ENCODE assay signal across 25 cellular contexts in genomic region chr17:78444392-78444791, GRCh38.
A peak's percentile ranks its signal among the peaks of the same experiment; 100 is the strongest.
DNase-seq lines count a peak whose midpoint lies in the region; ATAC-seq, FAIRE-seq and TF ChIP-seq lines count a peak whose summit lies in the region.
"Had no signal": no experiment of that assay in that cellular context is flagged by ENCODE, and none has a peak within 500 bp of the region (broad histone marks: within the 10 kb centered on the region; RNA-seq: fewer than 3 reads in every experiment).

No MANE protein-coding gene starts in this region.

- H3K9me1 ChIP-seq in K562 (ENCODE audit: control insufficient read depth, insufficient read depth, low read length) = no peaks in the 10 kb centered on the region

- peak overlapping the region in 4 of 7 donors; percentile 81 to 98 (median 90) for H3K27ac Mint-ChIP-seq in CD14-positive monocyte
- H3K27ac Mint-ChIP-seq: CD4-positive, alpha-beta memory T cell; H9; HFFc6 had no signal

- ATAC-seq in Right ventricle myocardium inferior (no peak), K562 (peak; percentile 74), HG03159 (IDR thresholded peaks at IDR 0.05; ENCODE audit: unreplicated experiment) (no peak)
- ATAC-seq: GM12878 had no signal

- POLR2A ChIA-PET in K562 (lab: Yijun Ruan, JAX) = interaction anchor here (1.0 kb wide), 1 partner anchor 76 kb away, joined by 3 read pairs; no protein-coding TSS in a partner anchor

- no peak overlapping the region for H3K4me3 ChIP-seq in K562
- H3K4me3 ChIP-seq in neutrophil (ENCODE audit: low read depth in 1 of 2, low read length in 1 of 2) = no peak overlapping the region
- H3K4me3 ChIP-seq: A549; BLaER1 treated with 17β-estradiol and CSF1 and Interleukin-3, amounts not matched to agents 10 nM and 100 nM; GM12878; GM23248 had no signal

- CTCF ChIA-PET in K562 (lab: Yijun Ruan, JAX; ENCODE audit: low intra/inter-chr PET ratio) = no interaction called here

- H3K4me1 ChIP-seq in K562 (replicated peaks in 1 of 2; ENCODE audit: control insufficient read depth in 2 of 2, insufficient read depth in 2 of 2, low read length in 2 of 2) = peaks cover 0 to 8% of the 10 kb centered on the region in 2 experiments; a peak in 3 of 5 replicates
- H3K4me1 ChIP-seq in neutrophil (ENCODE audit: control insufficient read depth in 1 of 2, insufficient read depth in 1 of 2, low read depth in 1 of 2, low read length in 1 of 2) = peaks cover 40% of the 10 kb centered on the region in 2 experiments
- H3K4me1 ChIP-seq: BE2C had no signal

- no peak for TF ChIP-seq EP300 in K562 (IDR thresholded peaks at IDR 0.05; ENCODE audit: low read length)

- peaks cover 4% of the 10 kb centered on the region; the same call in 1 of the 2 replicates for H4K20me1 ChIP-seq in K562 (replicated peaks; ENCODE audit: control insufficient read depth, insufficient read depth, low read length)
- H4K20me1 ChIP-seq: BLaER1 treated with 17β-estradiol and CSF1 and Interleukin-3, amounts not matched to agents 10 nM and 100 nM had no signal

- H3K4me2 ChIP-seq in K562 (ENCODE audit: insufficient read depth, low read length) = no peak overlapping the region
- H3K4me2 ChIP-seq: A549; BLaER1 treated with 17β-estradiol and CSF1 and Interleukin-3, amounts not matched to agents 10 nM and 100 nM had no signal

- intact Hi-C loops in Right ventricle myocardium inferior (cut with DNase I) = no loop called here
- intact Hi-C loops in cardiac septum (cut with DNase I) = no loop called here
- intact Hi-C loops in CD14-positive monocyte (cut with micrococcal nuclease) = loop anchor here in 1 of 2 donors (5.0 kb wide), 1 partner anchor 148 kb away; no protein-coding TSS in a partner anchor
- intact Hi-C loops in K562 (cut with micrococcal nuclease) = loop anchor here (10.0 kb wide), 1 partner anchor 260 kb away; no protein-coding TSS in a partner anchor

- no peak for FAIRE-seq in K562 (lab: Jason Lieb, UNC)
- FAIRE-seq: A549, GM19239, H1 had no signal

- H3K27me3 Mint-ChIP-seq in CD14-positive monocyte (ENCODE audit: low read depth in 3 of 3) = peaks cover 0 to 1% (median 0%) of the 10 kb centered on the region in 3 donors
- H3K27me3 Mint-ChIP-seq: CD4-positive, alpha-beta memory T cell had no signal

- H3K27me3 ChIP-seq in K562 (ENCODE audit: control insufficient read depth in 2 of 2, insufficient read depth in 2 of 2, low read length in 2 of 2) (peaks cover 30 to 65% of the 10 kb centered on the region in 2 experiments), neutrophil (no peaks in the 10 kb centered on the region)
- H3K27me3 ChIP-seq: BE2C; BLaER1 treated with 17β-estradiol and CSF1 and Interleukin-3, amounts not matched to agents 10 nM and 100 nM had no signal

- peaks cover 34% of the 10 kb centered on the region for H3K4me1 Mint-ChIP-seq in CD14-positive monocyte
- H3K4me1 Mint-ChIP-seq: H9 had no signal

- no TSS peak for BruUV-seq in K562 (replicated peaks; lab: Mats Ljungman, UMichigan)

- H3K36me3 Mint-ChIP-seq in CD14-positive monocyte = peaks cover 4 to 8% of the 10 kb centered on the region in 2 donors
- H3K36me3 Mint-ChIP-seq: CD4-positive, alpha-beta memory T cell had no signal

- H3K9ac ChIP-seq in K562 (ENCODE audit: insufficient read depth in 1 of 2, low read depth in 2 of 2, low read length in 2 of 2) = no peak overlapping the region
- H3K9ac ChIP-seq: BLaER1 treated with 17β-estradiol and CSF1 and Interleukin-3, amounts not matched to agents 10 nM and 100 nM; GM23248 had no signal

- no peaks in the 10 kb centered on the region for H3K9me3 ChIP-seq in K562 (replicated peaks; ENCODE audit: control insufficient read depth, insufficient read depth, low read depth, low read length)
- no peaks in the 10 kb centered on the region for H3K9me3 ChIP-seq in neutrophil
- H3K9me3 ChIP-seq: A549; BE2C; BLaER1 treated with 17β-estradiol and CSF1 and Interleukin-3, amounts not matched to agents 10 nM and 100 nM had no signal

- TF ChIP-seq POLR2A in K562 (conservative IDR thresholded peaks at IDR 0.05) = no peak

- H3K27ac ChIP-seq in K562 (ENCODE audit: extremely low read depth, low read depth, low read length) = no peak overlapping the region
- peak overlapping the region; percentile 94 for H3K27ac ChIP-seq in neutrophil
- H3K27ac ChIP-seq: 22Rv1; A549; BLaER1 treated with 17β-estradiol and CSF1 and Interleukin-3, amounts not matched to agents 10 nM and 100 nM; GM23248 had no signal

- H3K4me3 Mint-ChIP-seq in CD14-positive monocyte = no peak overlapping the region
- H3K4me3 Mint-ChIP-seq: CD4-positive, alpha-beta memory T cell; H9; HFFc6 had no signal

- H3K36me3 ChIP-seq in K562 (ENCODE audit: control insufficient read depth, insufficient read depth, low read length) (no peaks in the 10 kb centered on the region), neutrophil (no peaks in the 10 kb centered on the region)
- H3K36me3 ChIP-seq: BE2C had no signal

- in situ Hi-C loops in K562 (cut with MboI) = no loop called here

- TF ChIP-seq RAD21 in K562 (CRISPR knock-in tag; conservative IDR thresholded peaks at IDR 0.05 in 1 of 2, IDR thresholded peaks at IDR 0.05 in 1 of 2) = no peak

- WGBS in K562 (ENCODE audit: insufficient coverage, low coverage, missing lambda C conversion rate) = 6% methylated on average over 19 of the region's 20 CpGs

- no peaks in the 10 kb centered on the region for H3K79me2 ChIP-seq in K562 (ENCODE audit: control insufficient read depth, insufficient read depth, low read length)

- DNase-seq in Right ventricle myocardium inferior (ENCODE audit: missing footprints) = peak; percentile 56
- DNase-seq in cardiac septum (ENCODE audit: low spot score) = no peak
- DNase-seq in CD14-positive monocyte (ENCODE audit: low spot score) = no peak
- peak; percentile 44 to 57 (median 54) for DNase-seq in K562 (ENCODE audit: extremely low read depth in 1 of 4, low spot score in 3 of 4)
- DNase-seq in Kasumi-1 (lab: John Stamatoyannopoulos, UW) = no peak
- DNase-seq: ACHN; AML-193; BE2C; Calu3; CD4-positive, alpha-beta memory T cell; COR-L47; DMS53; DMS79 treated with DMSO at 0.1 percent for 48 hours; GF-D8; GM23248; H9; HFFc6 had no signal

- peaks cover 0 to 6% (median 2%) of the 10 kb centered on the region in 7 donors for H3K9me3 Mint-ChIP-seq in CD14-positive monocyte
- H3K9me3 Mint-ChIP-seq: CD4-positive, alpha-beta memory T cell; HFFc6 had no signal

- TF ChIP-seq CTCF in CD14-positive monocyte (IDR thresholded peaks at IDR 0.05) (no peak), K562 (IDR thresholded peaks at IDR 0.05 in 2 of 3, conservative IDR thresholded peaks at IDR 0.05 in 1 of 3; ENCODE audit: insufficient read depth in 2 of 3, low read depth in 1 of 3, low read length in 3 of 3) (no peak), neutrophil (IDR thresholded peaks at IDR 0.05) (no peak)

- H2AFZ ChIP-seq in K562 (ENCODE audit: low read depth, low read length) = no peak overlapping the region
- H2AFZ ChIP-seq: GM23248 had no signal

TF ChIP-seq in K562, 482 proteins besides CTCF, POLR2A, EP300 and RAD21:
- TF ChIP-seq HNRNPLL (IDR thresholded peaks at IDR 0.05; ENCODE audit: low read depth, low read length, poor library complexity, severe bottlenecking) (peak; percentile 91), SMAD4 (CRISPR knock-in tag; conservative IDR thresholded peaks at IDR 0.05) (no peak), MAFF (IDR thresholded peaks at IDR 0.05; ENCODE audit: low read length) (no peak), ZNF217 (CRISPR knock-in tag; IDR thresholded peaks at IDR 0.05) (no peak), ZNF316 (IDR thresholded peaks at IDR 0.05) (peak; percentile 44; the same call in 1 of the 2 replicates)

Comparison
In these comparisons a context has a peak if more than half of its experiments do, and no peak if none do; other contexts are left out.
1. DNase-seq: peak in Right ventricle myocardium inferior (single experiment) and K562 (4 of 4); none in cardiac septum (single experiment), CD14-positive monocyte (single experiment) and Kasumi-1 (0 of 2).